ENCODE assay signal across 1 cellular context in the genomic region with DNA sequence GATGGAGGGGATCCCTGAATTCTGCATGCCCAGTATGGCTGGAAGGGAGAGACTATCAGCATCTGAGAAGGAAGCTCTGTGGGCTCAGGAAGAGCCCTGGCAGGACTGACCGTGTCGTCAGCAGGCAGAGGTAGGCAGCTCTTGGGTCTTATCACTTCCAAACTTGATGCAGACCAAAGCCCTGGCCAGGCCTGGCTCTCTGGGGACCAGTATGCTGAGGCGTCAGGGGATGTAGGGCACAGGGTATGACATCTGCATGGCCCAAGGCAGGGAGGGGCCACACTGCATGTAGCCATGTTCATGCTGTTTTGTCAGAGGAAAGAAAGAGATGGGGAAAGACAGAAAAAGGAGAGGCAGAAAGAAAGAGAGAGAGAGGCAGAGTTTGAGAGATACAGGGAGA.
TF ChIP-seq lines count a peak whose summit lies in the region.

No MANE protein-coding gene starts in this region.

TF ChIP-seq in GM23338, 12 proteins besides CTCF, POLR2A, EP300 and RAD21:
- TF ChIP-seq ZNF462 (CRISPR knock-in tag; IDR thresholded peaks at IDR 0.05), result no peak
- no peak for TF ChIP-seq JUNB (IDR thresholded peaks at IDR 0.05; ENCODE audit: unreplicated experiment)
- no peak for TF ChIP-seq POLR2AphosphoS5 (IDR thresholded peaks at IDR 0.05; ENCODE audit: low read depth)
- TF ChIP-seq REST (IDR thresholded peaks at IDR 0.05; ENCODE audit: unreplicated experiment), result no peak
- TF ChIP-seq STAT1 (IDR thresholded peaks at IDR 0.05; ENCODE audit: unreplicated experiment), result no peak
- no peak for TF ChIP-seq NANOG (IDR thresholded peaks at IDR 0.05; ENCODE audit: borderline replicate concordance)
- TF ChIP-seq EZH2phosphoT487 (IDR thresholded peaks at IDR 0.05; ENCODE audit: unreplicated experiment), result no peak
- TF ChIP-seq ETS1 (IDR thresholded peaks at IDR 0.05), result no peak
- no peak for TF ChIP-seq ZNF114 (CRISPR knock-in tag; IDR thresholded peaks at IDR 0.05)
